In the genomic region with DNA sequence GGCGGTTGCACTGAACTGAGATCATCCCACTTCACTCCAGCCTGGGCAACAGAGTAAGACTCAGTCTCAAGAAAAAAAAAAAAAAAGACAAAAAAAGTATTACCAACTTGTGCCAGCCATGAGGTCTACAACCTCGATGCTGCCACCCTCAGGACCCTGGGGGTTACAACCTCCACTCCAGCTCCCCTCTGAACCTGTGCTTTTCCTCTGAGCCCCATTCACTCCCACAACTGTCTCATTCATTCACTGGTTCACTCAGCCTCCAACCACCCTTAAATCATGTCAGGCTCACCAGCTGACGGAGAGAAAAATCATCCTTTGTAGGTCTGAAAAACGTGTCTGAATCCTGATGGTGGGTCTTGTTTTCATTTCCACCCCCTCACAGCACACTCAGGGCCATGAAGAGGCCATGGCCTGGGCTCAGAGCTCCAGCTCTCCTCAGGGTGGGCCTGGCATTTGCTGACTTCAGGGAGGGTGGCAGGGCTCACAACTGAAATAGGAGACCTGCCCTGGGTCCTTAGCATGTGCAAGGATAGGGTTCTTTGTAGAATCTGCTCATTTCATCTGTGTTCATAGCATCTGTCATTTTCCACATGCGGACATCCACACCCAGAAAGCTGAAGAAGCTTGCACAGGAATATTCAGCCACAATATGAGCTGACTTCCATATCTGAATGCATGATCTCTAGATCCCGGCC, we compare ENCODE assay signal across 8 cellular contexts. TPM values are rescaled to one million over a fixed set of nuclear protein-coding genes. Genes with fewer than 3 reads are reported as not detected.
A peak's percentile ranks its signal among the peaks of the same experiment; 100 is the strongest.
DNase-seq lines count a peak whose midpoint lies in the region; ATAC-seq and TF ChIP-seq lines count a peak whose summit lies in the region.

No MANE protein-coding gene starts in this region.

- no peak for ATAC-seq in aorta (ENCODE audit: low FRiP score)

- intact Hi-C loops in aorta (cut with DNase I), result no loop called here

- CTCF ChIA-PET in GM10248 (lab: Yijun Ruan, JAX), result interaction anchor here (0.9 to 1.3 kb wide), 2 partner anchors 46 to 55 kb away, joined by 3 to 4 read pairs; no protein-coding TSS in a partner anchor

- 67 to 76% methylated on average over 6 of the region's 6 CpGs for WGBS in aorta, 2 donors

- no peaks in the 10 kb centered on the region for H3K9me3 ChIP-seq in aorta (ENCODE audit: control insufficient read depth, low read length)

- H3K27me3 ChIP-seq in aorta (ENCODE audit: control insufficient read depth in 1 of 2, insufficient read depth in 2 of 2, low read length in 1 of 2), result peaks cover 0 to 2% of the 10 kb centered on the region in 2 donors

- POLR2A ChIA-PET in GM10248 (lab: Yijun Ruan, JAX), result no interaction called here

- H3K27ac ChIP-seq in aorta (ENCODE audit: low read depth in 1 of 2, low read length in 2 of 2), result no peak overlapping the region

- TF ChIP-seq EP300 in Ishikawa (IDR thresholded peaks at IDR 0.05; ENCODE audit: borderline replicate concordance), result no peak

- peak; percentile 46 for DNase-seq in D341Med (ENCODE audit: low spot score)
- peak; percentile 49 for DNase-seq in activated CD4-positive, alpha-beta T cell treated with anti-CD3 and anti-CD28 coated beads, Interleukin-2, amount 50 U/mL, for 1 hour
- DNase-seq in kidney tubule cell (ENCODE audit: low spot score), result peak; percentile 17
- DNase-seq in GM10248 (ENCODE audit: extremely low spot score), result no peak
- DNase-seq in NOMO-1 treated with dmso at 0.1 percent for 144 hours (lab: John Stamatoyannopoulos, UW; ENCODE audit: unreplicated experiment), result no peak
- DNase-seq in NCI-H2227 (lab: John Stamatoyannopoulos, UW; ENCODE audit: unreplicated experiment), result no peak
- DNase-seq in aorta, result no peak

- peak; percentile 44 for TF ChIP-seq RAD21 in Ishikawa (IDR thresholded peaks at IDR 0.05; ENCODE audit: low read depth)

- H3K4me1 ChIP-seq in aorta (ENCODE audit: control insufficient read depth in 1 of 2, insufficient read depth in 2 of 2, low read length in 2 of 2), result no peaks in the 10 kb centered on the region

- TF ChIP-seq CTCF in GM10248 (IDR thresholded peaks at IDR 0.05; ENCODE audit: control extremely low read depth, extremely low read depth, low read depth, missing control alignments), result no peak

- no peaks in the 10 kb centered on the region for H3K36me3 ChIP-seq in aorta (ENCODE audit: control insufficient read depth in 1 of 2, insufficient read depth in 2 of 2, low read length in 1 of 2)

- H3K4me3 ChIP-seq in aorta (ENCODE audit: low read length in 2 of 2), result no peak overlapping the region

TF ChIP-seq in Ishikawa, 13 proteins besides CTCF, POLR2A, EP300 and RAD21:
- TF ChIP-seq TCF12 (IDR thresholded peaks at IDR 0.05; ENCODE audit: low read depth), result no peak
- no peak for TF ChIP-seq TEAD4 (IDR thresholded peaks at IDR 0.05)
- TF ChIP-seq YY1 (IDR thresholded peaks at IDR 0.05; ENCODE audit: low read depth), result no peak
TF ChIP-seq in Ishikawa: peak in this region for 0.

RNA-seq across cellular contexts. Expression of a gene that starts 1.9 kb away (rescaled TPM):
- under 1 TPM in 1 of 2 donors, not detected in 1; 0.13 TPM for total RNA-seq in aorta
- polyA plus RNA-seq in aorta, result under 1 TPM in 1 of 2 donors, not detected in 1; 0.38 TPM

RNA-seq across cellular contexts. Expression of a gene that starts 20.1 kb away (rescaled TPM):
- under 1 TPM; 0.66 to 0.68 TPM for total RNA-seq in aorta
- polyA plus RNA-seq in aorta, result under 1 TPM in 1 of 2 donors, not detected in 1; 0.36 TPM

RNA-seq across cellular contexts. Expression of a gene that starts 39.0 kb away (rescaled TPM):
- under 1 TPM in 1 of 2 donors, not detected in 1; 0.99 TPM for total RNA-seq in aorta
- under 1 TPM in 1 of 2 donors, not detected in 1; 0.64 TPM for polyA plus RNA-seq in aorta

Comparison
In these comparisons a context has a peak if more than half of its experiments do, and no peak if none do; other contexts are left out.
1. DNase-seq: peak in D341Med (single experiment), activated CD4-positive, alpha-beta T cell treated with anti-CD3 and anti-CD28 coated beads, Interleukin-2, amount 50 U/mL, for 1 hour (single experiment) and kidney tubule cell (single experiment); none in GM10248 (single experiment), NOMO-1 treated with dmso at 0.1 percent for 144 hours (single experiment), NCI-H2227 (single experiment) and aorta (0 of 2).